Comparison of ENCODE assay signal across 28 cellular contexts in genomic region chr5:22044229-22044628, GRCh38.
"Had no signal": no experiment of that assay in that cellular context is flagged by ENCODE, and none has a peak within 500 bp of the region (broad histone marks: within the 10 kb centered on the region; RNA-seq: fewer than 3 reads in every experiment).

No MANE protein-coding gene starts in this region.

- H3K4me1 ChIP-seq: gastroesophageal sphincter, right atrium auricular region, stomach, thyroid gland, upper lobe of left lung, vagina had no signal

- H3K27ac ChIP-seq: brain microvascular endothelial cell, gastroesophageal sphincter, right atrium auricular region, stomach, thyroid gland, upper lobe of left lung, vagina had no signal

- DNase-seq: activated CD4-positive, alpha-beta memory T cell treated with anti-CD3 and anti-CD28 coated beads for 36 hours; activated CD4-positive, alpha-beta T cell treated with anti-CD3 and anti-CD28 coated beads, Interleukin-2, amount 10 ng/mL, durations not matched to agents 24 days and 14 days; activated CD4-positive, CD25-positive, alpha-beta regulatory T cell treated with anti-CD3 and anti-CD28 coated beads, Interleukin-2, amount 50 U/mL, for 72 hours; activated CD8-positive, alpha-beta memory T cell treated with anti-CD3 and anti-CD28 coated beads, Interleukin-2, amount 50 U/mL, for 48 hours; activated gamma-delta T cell; activated naive CD4-positive, alpha-beta T cell treated with anti-CD3 and anti-CD28 coated beads, Interleukin-2, amount 10 ng/mL, durations not matched to agents 7 days and 5 days; activated naive CD8-positive, alpha-beta T cell treated with anti-CD3 and anti-CD28 coated beads, Interleukin-2, amount 10 ng/mL, durations not matched to agents 7 days and 5 days; activated T-cell treated with anti-CD3 and anti-CD28 coated beads, Interleukin-2, amount 50 U/mL, for 24 hours; brain microvascular endothelial cell; cortex of kidney; effector memory CD8-positive, alpha-beta T cell; erythroblast; hippocampal formation; left cardiac atrium; left ventricle myocardium superior; mucosa of descending colon; stimulated activated CD4-positive, alpha-beta T cell treated with anti-CD3 and anti-CD28 coated beads, Interleukin-15, amount 100 ng/mL, for 24 hours; stimulated activated CD4-positive, alpha-beta T cell treated with anti-CD3 and anti-CD28 coated beads, Interleukin-2, amount 100 ng/mL, for 24 hours; stimulated activated naive B cell treated with anti-CD40 and anti-IgM and Interleukin-4, amounts not matched to agents 10 μg/mL and 1 μg/mL and 100 μg/mL, for 72 hours; stomach; thyroid gland; upper lobe of left lung had no signal

- H3K4me3 ChIP-seq: gastroesophageal sphincter, mucosa of descending colon, right atrium auricular region, stomach, thyroid gland, upper lobe of left lung, vagina had no signal

- FAIRE-seq: astrocyte, keratinocyte had no signal

- H3K36me3 ChIP-seq: brain microvascular endothelial cell, gastroesophageal sphincter, right atrium auricular region, stomach, thyroid gland, upper lobe of left lung, vagina had no signal

- H3K9me3 ChIP-seq: mucosa of descending colon, right atrium auricular region, thyroid gland, upper lobe of left lung, vagina had no signal

- ATAC-seq: effector memory CD8-positive, alpha-beta T cell; gastroesophageal sphincter; left cardiac atrium; left ventricle myocardium superior; mucosa of descending colon; natural killer cell treated with Interleukin-12 subunit alpha and Interleukin-12 subunit beta and Interleukin-15 and Interleukin-18, amount 100 ng/mL, for 72 hours had no signal

- H3K27me3 ChIP-seq: brain microvascular endothelial cell, gastroesophageal sphincter, right atrium auricular region, stomach, thyroid gland, upper lobe of left lung, vagina had no signal
